8 cellular contexts compared by ENCODE assay signal in the genomic region with DNA sequence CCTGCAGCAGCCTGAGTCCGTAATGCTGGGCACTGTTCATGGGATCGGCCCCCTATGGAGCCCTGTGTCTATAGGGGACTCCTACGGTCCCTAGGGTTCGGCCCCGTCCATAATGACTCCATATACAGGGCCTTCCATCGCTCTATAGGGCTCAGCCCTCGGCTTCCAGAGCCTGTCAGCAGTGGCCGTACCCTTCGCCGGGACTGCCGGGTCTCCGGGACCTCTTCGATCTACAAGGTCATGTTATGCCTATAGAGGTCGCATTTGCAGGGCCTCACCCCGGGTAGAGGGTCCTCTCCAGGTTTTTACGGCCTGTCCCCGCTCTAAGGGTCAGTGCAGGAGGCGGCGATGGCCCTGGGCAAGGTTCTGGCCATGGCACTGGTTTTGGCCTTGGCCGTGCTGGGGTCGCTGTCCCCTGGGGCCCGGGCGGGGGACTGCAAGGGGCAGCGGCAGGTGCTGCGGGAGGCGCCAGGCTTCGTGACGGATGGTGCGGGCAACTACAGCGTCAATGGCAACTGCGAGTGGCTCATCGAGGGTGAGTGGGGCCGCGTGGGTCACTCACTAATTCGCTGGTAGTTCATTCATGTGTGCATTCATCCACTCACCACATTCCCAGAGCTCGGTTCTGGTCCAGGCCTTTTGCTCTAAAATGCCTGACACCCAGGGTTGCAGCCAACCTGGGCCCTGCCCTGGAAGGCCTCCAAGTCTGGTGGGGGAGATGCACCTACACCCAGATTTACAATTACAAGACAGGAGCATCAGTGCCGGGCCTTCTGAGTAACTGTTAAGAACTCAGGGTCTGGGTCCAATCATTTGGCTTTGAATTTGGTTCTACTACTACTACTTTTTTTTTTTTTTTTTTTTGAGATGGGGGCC. TPM values are rescaled to one million over a fixed set of nuclear protein-coding genes. Genes with fewer than 3 reads are reported as not detected.
DNase-seq lines count a peak whose midpoint lies in the region; ATAC-seq and TF ChIP-seq lines count a peak whose summit lies in the region.

No MANE protein-coding gene starts in this region.

- H3K4me3 Mint-ChIP-seq in neural crest cell, result peak overlapping the region; percentile 88

- WGBS in esophagus squamous epithelium, 2 donors, result 8 to 50% methylated on average over 2 to 8 of the region's 37 CpGs

- ATAC-seq in GM19351 (IDR thresholded peaks at IDR 0.05; ENCODE audit: unreplicated experiment), result peak; percentile 16
- ATAC-seq in HG03571 (IDR thresholded peaks at IDR 0.05; ENCODE audit: unreplicated experiment), result peak; percentile 10

- H3K4me3 ChIP-seq in BJ (ENCODE audit: low read depth, low read length) (peak overlapping the region; percentile 88), esophagus squamous epithelium (peak overlapping the region; percentile 61 to 89 (median 80))

- peaks cover 28 to 47% (median 31%) of the 10 kb centered on the region in 3 donors for H3K4me1 ChIP-seq in esophagus squamous epithelium

- H3K9me3 ChIP-seq in esophagus squamous epithelium, result no peaks in the 10 kb centered on the region

- intact Hi-C loops in esophagus squamous epithelium (cut with DNase I), result loop anchor here (10.0 kb wide), 1 partner anchor 191 kb away; a partner anchor contains a TSS

- H3K4me1 Mint-ChIP-seq in neural crest cell, result peaks cover 47% of the 10 kb centered on the region

- H3K36me3 Mint-ChIP-seq in neural crest cell (ENCODE audit: low read depth), result peaks cover 2% of the 10 kb centered on the region

- peak overlapping the region; percentile 43 for H3K27ac Mint-ChIP-seq in neural crest cell (ENCODE audit: unreplicated experiment)

- H3K9me3 Mint-ChIP-seq in neural crest cell, result no peaks in the 10 kb centered on the region

- peaks cover 35% of the 10 kb centered on the region for H3K27me3 Mint-ChIP-seq in neural crest cell (ENCODE audit: low read depth)

- no peak for TF ChIP-seq POLR2A in esophagus squamous epithelium (IDR thresholded peaks at IDR 0.05)

- H3K36me3 ChIP-seq in BJ (ENCODE audit: control insufficient read depth, insufficient read depth, low read length), result no peaks in the 10 kb centered on the region
- no peaks in the 10 kb centered on the region for H3K36me3 ChIP-seq in esophagus squamous epithelium

- POLR2A ChIA-PET in BJ (lab: Charles Lee), result no interaction called here

- peaks cover 19% of the 10 kb centered on the region for H3K27me3 ChIP-seq in BJ (ENCODE audit: control insufficient read depth, insufficient read depth, low read length)
- H3K27me3 ChIP-seq in esophagus squamous epithelium, result peaks cover 9 to 32% (median 11%) of the 10 kb centered on the region in 4 donors

- TF ChIP-seq CTCF in BJ (IDR thresholded peaks at IDR 0.05; ENCODE audit: insufficient read depth, low read depth, low read length), result peak; percentile 23; the same call in 1 of the 2 replicates
- TF ChIP-seq CTCF in esophagus squamous epithelium (IDR thresholded peaks at IDR 0.05), result no peak
- TF ChIP-seq CTCF in neural crest cell (conservative IDR thresholded peaks at IDR 0.05), result peak; percentile 24

- DNase-seq in BJ (ENCODE audit: low read depth), result no peak
- peak; percentile 45 for DNase-seq in activated CD4-positive, alpha-beta T cell treated with anti-CD3 and anti-CD28 coated beads for 48 hours
- no peak for DNase-seq in esophagus squamous epithelium (lab: John Stamatoyannopoulos, UW)
- peak; percentile 12 for DNase-seq in neural crest cell (ENCODE audit: low read depth, low spot score)
- no peak for DNase-seq in retina
- no peak for DNase-seq in COLO829 (ENCODE audit: low spot score)

- CTCF ChIA-PET in BJ (lab: Yijun Ruan, JAX), result interaction anchor here (0.7 kb wide), 1 partner anchor 48 kb away, joined by 3 read pairs; no protein-coding TSS in a partner anchor

- peak overlapping the region; percentile 83 to 92 (median 88) for H3K27ac ChIP-seq in esophagus squamous epithelium

RNA-seq across cellular contexts. Expression of a gene that starts 0.7 kb away (rescaled TPM):
- 6.8 and 9.6 TPM in 2 replicates for polyA plus RNA-seq in BJ (2011; rRNA removed)
- polyA minus RNA-seq in BJ (2011; rRNA and poly(A)+ RNA removed), result 7.3 and 7.9 TPM in 2 replicates
- 10 to 100 TPM in 3 of 4 donors, 1 to 10 TPM in 1; 6.4 to 11.1 (median 10.3) TPM for total RNA-seq in esophagus squamous epithelium
- total RNA-seq in neural crest cell, result 38.0 and 39.2 TPM in 2 replicates

RNA-seq across cellular contexts. Expression of a gene that starts 13.0 kb away (rescaled TPM):
- polyA plus RNA-seq in BJ (2011; rRNA removed), result 0.07 TPM in 1 of 2 replicates, not detected in the other
- polyA minus RNA-seq in BJ (2011; rRNA and poly(A)+ RNA removed), result 0.81 and 0.98 TPM in 2 replicates
- not detected for total RNA-seq in esophagus squamous epithelium
- 18.4 and 19.4 TPM in 2 replicates for total RNA-seq in neural crest cell

RNA-seq across cellular contexts. Expression of a gene that starts 23.7 kb away (rescaled TPM):
- polyA plus RNA-seq in BJ (2011; rRNA removed), result 24.7 and 35.7 TPM in 2 replicates
- 40.2 and 58.4 TPM in 2 replicates for polyA minus RNA-seq in BJ (2011; rRNA and poly(A)+ RNA removed)
- total RNA-seq in esophagus squamous epithelium (10 to 100 TPM; 22.5 to 45.9 (median 30.3) TPM), neural crest cell (166 and 173 TPM in 2 replicates)

RNA-seq across cellular contexts. Expression of a gene that starts 24.2 kb away (rescaled TPM):
- polyA plus RNA-seq in BJ (2011; rRNA removed), result 0.43 and 0.93 TPM in 2 replicates
- 0.26 and 0.66 TPM in 2 replicates for polyA minus RNA-seq in BJ (2011; rRNA and poly(A)+ RNA removed)
- total RNA-seq in esophagus squamous epithelium, result 1 to 10 TPM in 1 of 4 donors, under 1 TPM in 3; 0.75 to 1.0 (median 0.82) TPM
- total RNA-seq in neural crest cell, result 2.2 and 2.8 TPM in 2 replicates

RNA-seq across cellular contexts. Expression of a gene that starts 57.1 kb away (rescaled TPM):
- 3.5 and 7.0 TPM in 2 replicates for polyA plus RNA-seq in BJ (2011; rRNA removed)
- polyA minus RNA-seq in BJ (2011; rRNA and poly(A)+ RNA removed), result 5.2 and 7.9 TPM in 2 replicates
- 10 to 100 TPM; 25.1 to 54.9 (median 27.9) TPM for total RNA-seq in esophagus squamous epithelium
- total RNA-seq in neural crest cell, result 91.6 and 93.4 TPM in 2 replicates

Comparison
In these comparisons a context has a peak if more than half of its experiments do, and no peak if none do; other contexts are left out.
1. DNase-seq: peak in activated CD4-positive, alpha-beta T cell treated with anti-CD3 and anti-CD28 coated beads for 48 hours (single experiment) and neural crest cell (single experiment); none in BJ (single experiment), esophagus squamous epithelium (single experiment), retina (single experiment) and COLO829 (single experiment).
2. CTCF ChIP-seq: peak in BJ (single experiment) and neural crest cell (single experiment); none in esophagus squamous epithelium (0 of 6).
3. RNA of a gene that starts 13.0 kb away (total RNA-seq): 18.4 to 19.4 TPM in neural crest cell; not detected in esophagus squamous epithelium; every median in the first group is over 10 times any median in the second.